8 cellular contexts compared by ENCODE assay signal in genomic region chr7:26198781-26199169, GRCh38. TPM values are rescaled to one million over a fixed set of nuclear protein-coding genes. Genes with fewer than 3 reads are reported as not detected.
A peak's percentile ranks its signal among the peaks of the same experiment; 100 is the strongest.
DNase-seq lines count a peak whose midpoint lies in the region; ATAC-seq and TF ChIP-seq lines count a peak whose summit lies in the region.

No MANE protein-coding gene starts in this region.

- H3K36me3 ChIP-seq in BLaER1 (peaks cover 52% of the 10 kb centered on the region), Loucy (ENCODE audit: insufficient read depth, low read length) (peaks cover 55% of the 10 kb centered on the region)

- H3K9me3 Mint-ChIP-seq in natural killer cell treated with Interleukin-12 subunit alpha and Interleukin-12 subunit beta and Interleukin-15 and Interleukin-18, amount 100 ng/mL, for 72 hours = no peaks in the 10 kb centered on the region

- peaks cover 36% of the 10 kb centered on the region for H3K4me1 ChIP-seq in BLaER1
- peaks cover 42% of the 10 kb centered on the region for H3K4me1 ChIP-seq in Loucy (ENCODE audit: insufficient read depth, low read length, poor library complexity, severe bottlenecking)

- H3K9me2 ChIP-seq in Loucy (replicated peaks; ENCODE audit: low read depth, low read length) = no peaks in the 10 kb centered on the region

- peaks cover 54 to 58% of the 10 kb centered on the region in 2 donors for H3K4me1 Mint-ChIP-seq in natural killer cell treated with Interleukin-12 subunit alpha and Interleukin-12 subunit beta and Interleukin-15 and Interleukin-18, amount 100 ng/mL, for 72 hours (ENCODE audit: low read depth in 2 of 2)

- peak overlapping the region; percentile 100 for H3K27ac ChIP-seq in BLaER1
- peak overlapping the region in 55 of 59 donors; percentile 39 to 100 (median 100) for H3K27ac ChIP-seq in dorsolateral prefrontal cortex

- peak overlapping the region; percentile 100 for H3K9ac ChIP-seq in BLaER1
- H3K9ac ChIP-seq in Loucy (ENCODE audit: low read depth, low read length, poor library complexity, severe bottlenecking) = peak overlapping the region; percentile 99

- DNase-seq in dorsolateral prefrontal cortex (no peak), sciatic nerve (ENCODE audit: low spot score) (no peak)
- no peak for DNase-seq in natural killer cell treated with Interleukin-12 subunit alpha and Interleukin-12 subunit beta and Interleukin-15 and Interleukin-18, amount 100 ng/mL, for 72 hours (ENCODE audit: low spot score)
- no peak for DNase-seq in stimulated activated CD4-positive, alpha-beta T cell treated with anti-CD3 and anti-CD28 coated beads, Interleukin-4, amount 100 ng/mL, for 1 hour

- H3K9me3 ChIP-seq in BLaER1 = no peaks in the 10 kb centered on the region
- no peaks in the 10 kb centered on the region for H3K9me3 ChIP-seq in Loucy (ENCODE audit: insufficient read depth, low read depth, low read length)

- intact Hi-C loops in dorsolateral prefrontal cortex (cut with DNase I) (loop anchor here in 1 of 2 donors (2.0 to 10.0 kb wide), 2 partner anchors 108 to 304 kb away; no protein-coding TSS in a partner anchor), sciatic nerve (cut with DNase I) (no loop called here)

- H3K4me3 Mint-ChIP-seq in natural killer cell treated with Interleukin-12 subunit alpha and Interleukin-12 subunit beta and Interleukin-15 and Interleukin-18, amount 100 ng/mL, for 72 hours = peak overlapping the region; percentile 100

- H3K36me3 Mint-ChIP-seq in natural killer cell treated with Interleukin-12 subunit alpha and Interleukin-12 subunit beta and Interleukin-15 and Interleukin-18, amount 100 ng/mL, for 72 hours = peaks cover 73% of the 10 kb centered on the region

- ATAC-seq in natural killer cell treated with Interleukin-12 subunit alpha and Interleukin-12 subunit beta and Interleukin-15 and Interleukin-18, amount 100 ng/mL, for 72 hours = no peak
- no peak for ATAC-seq in GM21717 (IDR thresholded peaks at IDR 0.05; ENCODE audit: unreplicated experiment)
- ATAC-seq in HG02678 (IDR thresholded peaks at IDR 0.05; ENCODE audit: unreplicated experiment) = no peak
- ATAC-seq in sciatic nerve = no peak

- H2AFZ ChIP-seq in Loucy (ENCODE audit: low read length) = no peak overlapping the region

- H3K27ac Mint-ChIP-seq in natural killer cell treated with Interleukin-12 subunit alpha and Interleukin-12 subunit beta and Interleukin-15 and Interleukin-18, amount 100 ng/mL, for 72 hours = peak overlapping the region; percentile 100

- no peaks in the 10 kb centered on the region for H3K27me3 Mint-ChIP-seq in natural killer cell treated with Interleukin-12 subunit alpha and Interleukin-12 subunit beta and Interleukin-15 and Interleukin-18, amount 100 ng/mL, for 72 hours

- TF ChIP-seq CTCF in Loucy (conservative IDR thresholded peaks at IDR 0.05; ENCODE audit: low read length) = no peak
- TF ChIP-seq CTCF in dorsolateral prefrontal cortex (IDR thresholded peaks at IDR 0.05 in 54 of 56, conservative IDR thresholded peaks at IDR 0.05 in 2 of 56; ENCODE audit: low read depth in 1 of 56, partially characterized antibody in 56 of 56) = no peak

- H3K27me3 ChIP-seq in BLaER1 (no peaks in the 10 kb centered on the region), Loucy (ENCODE audit: insufficient read depth, low read length, poor library complexity, severe bottlenecking) (peaks cover 21% of the 10 kb centered on the region), dorsolateral prefrontal cortex (no peaks in the 10 kb centered on the region)

- H3K79me2 ChIP-seq in Loucy (ENCODE audit: insufficient read depth, low read length) = peaks cover 89% of the 10 kb centered on the region

- peaks cover 5% of the 10 kb centered on the region for H3F3A ChIP-seq in Loucy (ENCODE audit: low read depth)

- H3K4me2 ChIP-seq in BLaER1 = peak overlapping the region; percentile 81
- peak overlapping the region; percentile 96 for H3K4me2 ChIP-seq in Loucy (ENCODE audit: low read depth, low read length, poor library complexity, severe bottlenecking)

- peak overlapping the region; percentile 90 for H3K4me3 ChIP-seq in BLaER1
- H3K4me3 ChIP-seq in Loucy (ENCODE audit: low read length, poor library complexity, severe bottlenecking) = peak overlapping the region; percentile 93
- H3K4me3 ChIP-seq in dorsolateral prefrontal cortex = peak overlapping the region; percentile 72 to 100 (median 96)

- H4K20me1 ChIP-seq in BLaER1 = peaks cover 77% of the 10 kb centered on the region
- H4K20me1 ChIP-seq in Loucy (ENCODE audit: insufficient read depth, low read length, poor library complexity, severe bottlenecking) = peaks cover 81% of the 10 kb centered on the region

RNA-seq across cellular contexts. Expression of gene HNRNPA2B1, which starts 1.8 kb away (rescaled TPM):
- total RNA-seq in dorsolateral prefrontal cortex (100 to 1,000 TPM; 303 to 523 (median 384) TPM), sciatic nerve (377 TPM)
- total RNA-seq in natural killer cell treated with Interleukin-12 subunit alpha and Interleukin-12 subunit beta and Interleukin-15 and Interleukin-18, amount 100 ng/mL, for 72 hours = 1,000 to 10,000 TPM in 1 of 2 donors, 100 to 1,000 TPM in 1; 824 to 1,096 TPM

RNA-seq across cellular contexts. Expression of gene CBX3, which starts 2.8 kb away (rescaled TPM):
- total RNA-seq in dorsolateral prefrontal cortex = 10 to 100 TPM; 51.7 to 92.1 (median 75.3) TPM
- total RNA-seq in natural killer cell treated with Interleukin-12 subunit alpha and Interleukin-12 subunit beta and Interleukin-15 and Interleukin-18, amount 100 ng/mL, for 72 hours = 100 to 1,000 TPM; 184 to 218 TPM
- 77.4 TPM for total RNA-seq in sciatic nerve

RNA-seq across cellular contexts. Expression of gene NFE2L3, which starts 46.8 kb away (rescaled TPM):
- total RNA-seq in dorsolateral prefrontal cortex (1 to 10 TPM in 40 of 120 experiments, under 1 TPM in 75, not detected in 5; 0.15 to 5.3 (median 0.80) TPM), sciatic nerve (3.8 TPM)
- total RNA-seq in natural killer cell treated with Interleukin-12 subunit alpha and Interleukin-12 subunit beta and Interleukin-15 and Interleukin-18, amount 100 ng/mL, for 72 hours = 10 to 100 TPM; 21.3 to 29.1 TPM
